Comparison of ENCODE assay signal across 25 cellular contexts in the genomic region with DNA sequence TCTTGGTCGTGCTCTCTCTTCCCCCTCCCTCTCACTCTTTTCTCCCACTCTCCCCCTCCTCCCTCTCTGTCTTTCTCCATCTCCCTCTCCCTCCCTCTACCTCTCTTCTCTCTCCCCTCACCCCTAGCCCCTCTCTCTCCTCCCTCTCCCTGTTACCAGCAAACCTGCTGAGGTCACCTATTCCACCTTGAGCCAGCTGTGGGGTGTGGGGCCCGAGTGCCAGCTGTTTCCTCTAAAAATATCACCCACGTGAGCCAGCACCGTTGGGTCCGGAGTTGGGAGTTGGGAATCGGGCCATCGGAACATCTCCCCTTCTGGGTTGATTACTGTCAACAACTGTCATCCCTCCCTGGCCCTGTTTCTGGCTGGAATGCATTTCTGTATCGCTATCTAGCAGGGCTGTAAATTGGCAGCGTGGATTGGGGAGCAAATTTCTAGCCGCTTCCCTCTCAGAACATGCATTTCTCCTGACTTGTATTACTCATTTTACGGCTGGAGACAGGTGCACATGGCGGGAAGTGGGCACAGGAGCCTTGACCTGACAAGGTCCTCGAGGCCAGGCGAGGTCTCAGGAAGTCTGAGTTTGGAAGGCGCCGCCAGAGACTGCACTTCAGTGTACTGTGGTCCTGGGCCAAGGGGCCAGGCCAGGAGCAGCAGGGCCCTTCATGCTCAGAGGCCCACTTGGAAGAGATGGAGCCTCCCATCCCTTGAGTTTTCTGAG.
DNase-seq lines count a peak whose midpoint lies in the region; ATAC-seq, FAIRE-seq and TF ChIP-seq lines count a peak whose summit lies in the region.
"Had no signal": no experiment of that assay in that cellular context is flagged by ENCODE, and none has a peak within 500 bp of the region (broad histone marks: within the 10 kb centered on the region; RNA-seq: fewer than 3 reads in every experiment).

No MANE protein-coding gene starts in this region.

- no peak overlapping the region for H2AFZ ChIP-seq in H1 (ENCODE audit: low read length)
- H2AFZ ChIP-seq: GM23248 had no signal

- no peaks in the 10 kb centered on the region for H4K20me1 ChIP-seq in H1 (replicated peaks in 1 of 2; ENCODE audit: control insufficient read depth in 1 of 2, insufficient read depth in 2 of 2, low read length in 2 of 2)
- H4K20me1 ChIP-seq: BLaER1 had no signal

- no peak overlapping the region for H3K27ac ChIP-seq in H1 (ENCODE audit: low read depth, low read length)
- H3K27ac ChIP-seq: 22Rv1, BLaER1, C4-2B, GM23248 had no signal

- H3K27me3 ChIP-seq in H1 (replicated peaks in 1 of 4; ENCODE audit: control insufficient read depth in 3 of 4, extremely low read depth in 1 of 4, insufficient read depth in 3 of 4, low read length in 3 of 4): peaks cover 0 to 2% (median 0%) of the 10 kb centered on the region in 4 experiments; a peak in 3 of 7 replicates
- H3K27me3 ChIP-seq: BLaER1 had no signal

- H3K27me3 Mint-ChIP-seq in activated naive CD4-positive, alpha-beta T cell treated with anti-CD3 and anti-CD28 coated beads, Interleukin-2, amount 10 ng/mL, durations not matched to agents 7 days and 5 days: no peaks in the 10 kb centered on the region
- H3K27me3 Mint-ChIP-seq in neural crest cell (ENCODE audit: low read depth): no peaks in the 10 kb centered on the region
- H3K27me3 Mint-ChIP-seq in activated T-cell treated with anti-CD3 and anti-CD28 coated beads, Interleukin-2, amount 50 U/mL, for 72 hours (ENCODE audit: low read depth): no peaks in the 10 kb centered on the region
- H3K27me3 Mint-ChIP-seq: B cell; CD4-positive, CD25-positive, alpha-beta regulatory T cell had no signal

- peak overlapping the region; percentile 33 for H3K27ac Mint-ChIP-seq in activated naive CD4-positive, alpha-beta T cell treated with anti-CD3 and anti-CD28 coated beads, Interleukin-2, amount 10 ng/mL, durations not matched to agents 7 days and 5 days
- no peak overlapping the region for H3K27ac Mint-ChIP-seq in activated naive CD4-positive, alpha-beta T cell treated with anti-CD3 and anti-CD28 coated beads, Interleukin-2, amount 50 U/mL, for 72 hours
- peak overlapping the region; percentile 78 for H3K27ac Mint-ChIP-seq in neural crest cell (ENCODE audit: unreplicated experiment)
- no peak overlapping the region for H3K27ac Mint-ChIP-seq in activated T-cell treated with anti-CD3 and anti-CD28 coated beads, Interleukin-2, amount 50 U/mL, for 72 hours
- H3K27ac Mint-ChIP-seq: B cell; CD4-positive, CD25-positive, alpha-beta regulatory T cell; CD8-positive, alpha-beta T cell; HFFc6 had no signal

- H3K23ac ChIP-seq in H1 (ENCODE audit: insufficient read length): no peak overlapping the region

- no peaks in the 10 kb centered on the region for H3K79me1 ChIP-seq in H1 (ENCODE audit: low read depth, low read length)

- no peaks in the 10 kb centered on the region for H3K36me3 ChIP-seq in H1 (ENCODE audit: control insufficient read depth in 2 of 4, insufficient read depth in 4 of 4, low read length in 3 of 4)
- H3K36me3 ChIP-seq: BLaER1 had no signal

- TF ChIP-seq POLR2A in H1 (IDR thresholded peaks at IDR 0.05; ENCODE audit: control extremely low read depth in 1 of 2, low read depth in 2 of 2, low read length in 2 of 2): no peak

- no peak overlapping the region for H3K9ac ChIP-seq in H1 (replicated peaks in 1 of 4; ENCODE audit: extremely low read depth in 1 of 4, low read depth in 3 of 4, low read length in 3 of 4)
- H3K9ac ChIP-seq: BLaER1, GM23248 had no signal

- CTCF ChIA-PET in activated naive CD4-positive, alpha-beta T cell treated with anti-CD3 and anti-CD28 coated beads, Interleukin-2, amount 10 ng/mL, durations not matched to agents 7 days and 5 days (lab: Charles Lee): no interaction called here
- CTCF ChIA-PET in H1 (lab: Charles Lee; ENCODE audit: partially characterized antibody): no interaction called here

- no peak for DNase-seq in activated naive CD4-positive, alpha-beta T cell treated with anti-CD3 and anti-CD28 coated beads, Interleukin-2, amount 10 ng/mL, durations not matched to agents 7 days and 5 days
- no peak for DNase-seq in activated naive CD4-positive, alpha-beta T cell treated with anti-CD3 and anti-CD28 coated beads, Interleukin-2, amount 50 U/mL, for 72 hours (ENCODE audit: low spot score in 2 of 2)
- DNase-seq in RPMI8226 (peak; percentile 61), H1 (ENCODE audit: low read depth in 1 of 2, low spot score in 2 of 2) (no peak), neural crest cell (ENCODE audit: low read depth, low spot score) (no peak), amygdala (lab: John Stamatoyannopoulos, UW) (no peak), DMS153 (lab: John Stamatoyannopoulos, UW) (no peak)
- no peak for DNase-seq in activated T-cell treated with anti-CD3 and anti-CD28 coated beads, Interleukin-2, amount 50 U/mL, for 72 hours
- DNase-seq: Caco-2; CD4-positive, CD25-positive, alpha-beta regulatory T cell; CD8-positive, alpha-beta T cell; DMS79; EL; GDM1; GM23248; H9; HFFc6 had no signal

- TF ChIP-seq CTCF in H1 (IDR thresholded peaks at IDR 0.05; ENCODE audit: control extremely low read depth in 1 of 3, insufficient read depth in 1 of 3, low read depth in 1 of 3, low read length in 3 of 3) (no peak), neural crest cell (conservative IDR thresholded peaks at IDR 0.05) (no peak)

- no peak overlapping the region for H3K4me3 Mint-ChIP-seq in activated naive CD4-positive, alpha-beta T cell treated with anti-CD3 and anti-CD28 coated beads, Interleukin-2, amount 10 ng/mL, durations not matched to agents 7 days and 5 days
- no peak overlapping the region for H3K4me3 Mint-ChIP-seq in neural crest cell
- H3K4me3 Mint-ChIP-seq in activated T-cell treated with anti-CD3 and anti-CD28 coated beads, Interleukin-2, amount 50 U/mL, for 72 hours: no peak overlapping the region
- H3K4me3 Mint-ChIP-seq: B cell; CD4-positive, CD25-positive, alpha-beta regulatory T cell; CD8-positive, alpha-beta T cell; H9; HFFc6 had no signal

- H2BK20ac ChIP-seq in H1 (ENCODE audit: low read length): peak overlapping the region; percentile 82; the same call in 1 of the 2 replicates

- no peak overlapping the region for H3K4ac ChIP-seq in H1 (replicated peaks; ENCODE audit: insufficient read length, low read depth, low read length)

- TF ChIP-seq EP300 in H1 (IDR thresholded peaks at IDR 0.05; ENCODE audit: borderline replicate concordance in 1 of 2, low read depth in 2 of 2, low read length in 2 of 2): no peak

- H2BK12ac ChIP-seq in H1 (ENCODE audit: low read depth, low read length): no peak overlapping the region

- H3K4me1 ChIP-seq in H1 (replicated peaks in 1 of 4; ENCODE audit: control insufficient read depth in 3 of 4, insufficient read depth in 4 of 4, low read length in 3 of 4): peaks cover 0 to 6% (median 3%) of the 10 kb centered on the region in 4 experiments; a peak in 4 of 7 replicates
- H3K4me1 ChIP-seq: Caco-2 had no signal

- H3K4me2 ChIP-seq in H1 (ENCODE audit: insufficient read depth in 1 of 2, low read depth in 2 of 2, low read length in 2 of 2): no peak overlapping the region
- H3K4me2 ChIP-seq: BLaER1 had no signal

- no peak overlapping the region; the same call in 1 of the 2 replicates for H3K18ac ChIP-seq in H1 (ENCODE audit: extremely low read depth, low read length)

- H3K4me1 Mint-ChIP-seq in activated naive CD4-positive, alpha-beta T cell treated with anti-CD3 and anti-CD28 coated beads, Interleukin-2, amount 10 ng/mL, durations not matched to agents 7 days and 5 days: no peaks in the 10 kb centered on the region
- peaks cover 29% of the 10 kb centered on the region for H3K4me1 Mint-ChIP-seq in neural crest cell
- H3K4me1 Mint-ChIP-seq in activated T-cell treated with anti-CD3 and anti-CD28 coated beads, Interleukin-2, amount 50 U/mL, for 72 hours (ENCODE audit: low read depth): no peaks in the 10 kb centered on the region
- H3K4me1 Mint-ChIP-seq: B cell had no signal

- FAIRE-seq in H1 (lab: Jason Lieb, UNC): no peak
- FAIRE-seq: A204.1, GM12878, GM18507 had no signal

- peaks cover 10% of the 10 kb centered on the region for H3K9me3 Mint-ChIP-seq in activated naive CD4-positive, alpha-beta T cell treated with anti-CD3 and anti-CD28 coated beads, Interleukin-2, amount 10 ng/mL, durations not matched to agents 7 days and 5 days
- no peaks in the 10 kb centered on the region for H3K9me3 Mint-ChIP-seq in activated naive CD4-positive, alpha-beta T cell treated with anti-CD3 and anti-CD28 coated beads, Interleukin-2, amount 50 U/mL, for 72 hours
- no peaks in the 10 kb centered on the region for H3K9me3 Mint-ChIP-seq in neural crest cell
- H3K9me3 Mint-ChIP-seq in activated T-cell treated with anti-CD3 and anti-CD28 coated beads, Interleukin-2, amount 50 U/mL, for 72 hours: no peaks in the 10 kb centered on the region
- H3K9me3 Mint-ChIP-seq: CD8-positive, alpha-beta T cell had no signal

- H4K8ac ChIP-seq in H1 (ENCODE audit: extremely low read depth, insufficient read depth, low read length): no peak overlapping the region

- H3K23me2 ChIP-seq in H1 (ENCODE audit: low read depth, low read length): no peaks in the 10 kb centered on the region

- WGBS in H1 (ENCODE audit: extremely low coverage in 1 of 2, insufficient coverage in 1 of 2, insufficient read length in 1 of 2, insufficient replicate concordance in 2 of 2, low coverage in 1 of 2, low lambda C conversion rate in 2 of 2, missing lambda C conversion rate in 1 of 2), 2 experiments: 91% methylated on average over 15 of the region's 16 CpGs; no CpG with 5 or more reads in 1 of the 2 experiments

- H3K14ac ChIP-seq in H1 (ENCODE audit: insufficient read length): no peak overlapping the region

- no peak overlapping the region for H3K4me3 ChIP-seq in H1 (ENCODE audit: extremely low read depth in 1 of 4, insufficient read depth in 2 of 4, low read depth in 3 of 4, low read length in 4 of 4)
- H3K4me3 ChIP-seq: BLaER1, GM12878, GM23248 had no signal

- POLR2A ChIA-PET in H1 (lab: Charles Lee; ENCODE audit: partially characterized antibody): no interaction called here

- H3K9me3 ChIP-seq in H1 (ENCODE audit: insufficient read depth in 2 of 2, low read depth in 1 of 2, low read length in 1 of 2): peaks cover 0 to 5% of the 10 kb centered on the region in 2 experiments; a peak in 2 of 4 replicates

- no peak overlapping the region for H2BK5ac ChIP-seq in H1 (ENCODE audit: low read depth, low read length)

- no peak overlapping the region for H4K91ac ChIP-seq in H1 (replicated peaks; ENCODE audit: insufficient read length, low read length)

- no peak for TF ChIP-seq RAD21 in H1 (IDR thresholded peaks at IDR 0.05 in 1 of 2, conservative IDR thresholded peaks at IDR 0.05 in 1 of 2; ENCODE audit: low read depth in 2 of 2, low read length in 2 of 2)

- no peaks in the 10 kb centered on the region for H3K36me3 Mint-ChIP-seq in activated naive CD4-positive, alpha-beta T cell treated with anti-CD3 and anti-CD28 coated beads, Interleukin-2, amount 10 ng/mL, durations not matched to agents 7 days and 5 days
- H3K36me3 Mint-ChIP-seq in activated naive CD4-positive, alpha-beta T cell treated with anti-CD3 and anti-CD28 coated beads, Interleukin-2, amount 50 U/mL, for 72 hours: no peaks in the 10 kb centered on the region
- H3K36me3 Mint-ChIP-seq in neural crest cell (ENCODE audit: low read depth): no peaks in the 10 kb centered on the region
- H3K36me3 Mint-ChIP-seq in activated T-cell treated with anti-CD3 and anti-CD28 coated beads, Interleukin-2, amount 50 U/mL, for 72 hours (ENCODE audit: insufficient read depth in 2 of 2): no peaks in the 10 kb centered on the region
- H3K36me3 Mint-ChIP-seq: CD4-positive, CD25-positive, alpha-beta regulatory T cell; CD8-positive, alpha-beta T cell had no signal

- H2AK5ac ChIP-seq in H1 (ENCODE audit: low read depth, low read length): no peak overlapping the region

- no peak overlapping the region for H2BK120ac ChIP-seq in H1 (replicated peaks; ENCODE audit: low read depth, low read length)

- H2BK15ac ChIP-seq in H1 (ENCODE audit: low read length): no peak overlapping the region

- no peak overlapping the region for H4K5ac ChIP-seq in H1 (ENCODE audit: insufficient read length, low read depth, low read length)

- no peaks in the 10 kb centered on the region for H3K79me2 ChIP-seq in H1 (ENCODE audit: control insufficient read depth in 1 of 2, insufficient read depth in 2 of 2, low read length in 2 of 2)

- no peak for ATAC-seq in activated naive CD4-positive, alpha-beta T cell treated with anti-CD3 and anti-CD28 coated beads, Interleukin-2, amount 50 U/mL, for 72 hours
- ATAC-seq in activated T-cell treated with anti-CD3 and anti-CD28 coated beads, Interleukin-2, amount 50 U/mL, for 72 hours (replicated peaks in 1 of 2): no peak
- ATAC-seq: CD8-positive, alpha-beta T cell; GM12878; HCT116 had no signal

- H3K56ac ChIP-seq in H1 (replicated peaks; ENCODE audit: insufficient read length, low read depth, low read length): no peak overlapping the region

Comparison
In these comparisons a context has a peak if more than half of its experiments do, and no peak if none do; other contexts are left out.
1. H3K27ac Mint-ChIP-seq: peak in activated naive CD4-positive, alpha-beta T cell treated with anti-CD3 and anti-CD28 coated beads, Interleukin-2, amount 10 ng/mL, durations not matched to agents 7 days and 5 days (single experiment) and neural crest cell (single experiment); none in activated naive CD4-positive, alpha-beta T cell treated with anti-CD3 and anti-CD28 coated beads, Interleukin-2, amount 50 U/mL, for 72 hours (0 of 2) and activated T-cell treated with anti-CD3 and anti-CD28 coated beads, Interleukin-2, amount 50 U/mL, for 72 hours (single experiment).